In the genomic region with DNA sequence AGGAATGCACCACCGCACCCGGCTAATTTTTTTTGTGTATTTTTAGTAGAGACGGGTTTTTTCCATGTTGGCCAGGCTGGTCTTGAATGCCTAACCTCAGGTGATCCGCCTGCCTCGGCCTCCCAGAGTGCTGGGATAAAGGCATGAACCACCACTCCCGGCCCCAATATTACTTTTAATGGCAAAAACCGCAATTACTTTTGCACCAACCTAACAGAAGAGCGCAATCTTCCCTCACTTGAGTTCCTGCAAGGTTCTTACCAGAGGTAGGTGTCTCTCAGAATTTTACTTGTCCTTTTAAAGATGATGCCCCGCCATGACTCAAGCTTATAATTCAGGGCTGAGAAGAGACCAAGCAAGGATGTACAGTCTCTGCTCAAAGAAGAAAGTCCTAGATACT, we compare ENCODE assay signal across 26 cellular contexts.
"Had no signal": no experiment of that assay in that cellular context is flagged by ENCODE, and none has a peak within 500 bp of the region (broad histone marks: within the 10 kb centered on the region; RNA-seq: fewer than 3 reads in every experiment).

No MANE protein-coding gene starts in this region.

- H3K4me3 Mint-ChIP-seq: activated CD8-positive, alpha-beta T cell treated with anti-CD3 and anti-CD28 coated beads, Interleukin-2, amount 10 ng/mL, durations not matched to agents 7 days and 5 days; activated naive CD8-positive, alpha-beta T cell treated with anti-CD3 and anti-CD28 coated beads, Interleukin-2, amount 10 ng/mL, durations not matched to agents 7 days and 5 days; T-helper 1 cell treated with Interleukin-12 subunit alpha and Interleukin-12 subunit beta and Interleukin-4 antibody, amounts not matched to agents 30 μg/mL and 1 μg/mL, for 36 hours; WTC11 had no signal

- H3K36me3 ChIP-seq: adrenal gland had no signal

- H3K4me1 ChIP-seq: adrenal gland, body of pancreas had no signal

- H3K36me3 Mint-ChIP-seq: activated naive CD8-positive, alpha-beta T cell treated with anti-CD3 and anti-CD28 coated beads, Interleukin-2, amount 10 ng/mL, durations not matched to agents 7 days and 5 days; WTC11 had no signal

- H3K4me3 ChIP-seq: adrenal gland, body of pancreas, SK-N-MC had no signal

- H3K9me3 ChIP-seq: adrenal gland, body of pancreas had no signal

- DNase-seq: activated CD4-positive, alpha-beta T cell treated with anti-CD3 and anti-CD28 coated beads for 48 hours; activated CD4-positive, alpha-beta T cell treated with anti-CD3 and anti-CD28 coated beads, Interleukin-2, amount 50 U/mL, for 4 hours; activated CD4-positive, CD25-positive, alpha-beta regulatory T cell treated with anti-CD3 and anti-CD28 coated beads, Interleukin-2, amount 50 U/mL, for 72 hours; activated CD8-positive, alpha-beta memory T cell treated with anti-CD3 and anti-CD28 coated beads, Interleukin-2, amount 50 U/mL, for 48 hours; activated CD8-positive, alpha-beta T cell treated with anti-CD3 and anti-CD28 coated beads, Interleukin-2, amount 10 ng/mL, durations not matched to agents 7 days and 5 days; activated naive CD4-positive, alpha-beta T cell treated with anti-CD3 and anti-CD28 coated beads, Interleukin-2, amount 50 U/mL, for 16 hours; activated naive CD8-positive, alpha-beta T cell treated with anti-CD3 and anti-CD28 coated beads, Interleukin-2, amount 10 ng/mL, durations not matched to agents 7 days and 5 days; activated T-cell treated with anti-CD3 and anti-CD28 coated beads, Interleukin-2, amount 50 U/mL, for 1 hour; adrenal gland; aorta; body of pancreas; central memory CD4-positive, alpha-beta T cell; NCI-H1694 treated with DMSO at 0.1 percent for 48 hours; NCI-H2029 treated with DMSO at 0.1 percent for 48 hours; NCI-H345; NCI-H510A; NCI-H526 treated with DMSO at 0.1 percent for 48 hours; NCI-H82; OCI-M1; RPMI8226; T-helper 9 cell had no signal

- H3K9me3 Mint-ChIP-seq: activated naive CD8-positive, alpha-beta T cell treated with anti-CD3 and anti-CD28 coated beads, Interleukin-2, amount 10 ng/mL, durations not matched to agents 7 days and 5 days; WTC11 had no signal

- ATAC-seq: activated CD8-positive, alpha-beta T cell treated with anti-CD3 and anti-CD28 coated beads, Interleukin-2, amount 10 ng/mL, durations not matched to agents 7 days and 5 days; body of pancreas; Panc1; Right ventricle myocardium inferior; WTC11 had no signal

- H3K27me3 ChIP-seq: adrenal gland, body of pancreas had no signal

- H3K27me3 Mint-ChIP-seq: activated naive CD8-positive, alpha-beta T cell treated with anti-CD3 and anti-CD28 coated beads, Interleukin-2, amount 10 ng/mL, durations not matched to agents 7 days and 5 days had no signal

- H3K27ac Mint-ChIP-seq: activated CD8-positive, alpha-beta T cell treated with anti-CD3 and anti-CD28 coated beads, Interleukin-2, amount 10 ng/mL, durations not matched to agents 7 days and 5 days; activated naive CD8-positive, alpha-beta T cell treated with anti-CD3 and anti-CD28 coated beads, Interleukin-2, amount 10 ng/mL, durations not matched to agents 7 days and 5 days; T-helper 1 cell treated with Interleukin-12 subunit alpha and Interleukin-12 subunit beta and Interleukin-4 antibody, amounts not matched to agents 30 μg/mL and 1 μg/mL, for 36 hours; WTC11 had no signal

- H3K27ac ChIP-seq: adrenal gland, body of pancreas, SK-N-MC had no signal

- H3K4me1 Mint-ChIP-seq: activated naive CD8-positive, alpha-beta T cell treated with anti-CD3 and anti-CD28 coated beads, Interleukin-2, amount 10 ng/mL, durations not matched to agents 7 days and 5 days had no signal
